Comparison of ENCODE assay signal across 16 cellular contexts in the genomic region with DNA sequence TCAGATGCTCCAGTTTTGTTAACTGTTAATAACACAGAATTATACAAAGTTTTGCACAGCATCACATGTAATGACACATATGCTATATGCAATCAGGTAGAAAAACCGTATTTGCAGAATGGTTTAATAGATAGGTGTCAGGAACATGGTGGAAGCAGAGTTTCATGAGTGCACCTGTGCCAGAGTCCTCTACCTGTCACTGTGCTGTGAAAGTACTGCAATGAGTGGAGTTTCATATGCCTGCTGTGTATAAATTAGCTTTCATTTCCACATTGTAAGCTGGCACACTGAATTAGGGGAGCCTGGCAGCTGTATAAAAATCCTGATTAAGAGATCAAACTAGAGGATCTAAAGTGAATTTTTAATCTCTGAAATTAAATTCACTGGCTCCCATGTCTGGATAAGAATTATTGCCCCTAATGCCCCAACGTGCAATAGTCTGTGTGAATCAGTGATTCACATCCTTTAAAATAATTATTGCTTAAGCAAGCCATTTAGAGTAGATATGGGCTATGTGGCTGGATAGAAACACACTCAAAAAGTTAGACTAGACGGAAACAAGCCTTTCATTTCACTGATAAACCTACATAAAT.
DNase-seq lines count a peak whose midpoint lies in the region; ATAC-seq and TF ChIP-seq lines count a peak whose summit lies in the region.
"Had no signal": no experiment of that assay in that cellular context is flagged by ENCODE, and none has a peak within 500 bp of the region (broad histone marks: within the 10 kb centered on the region; RNA-seq: fewer than 3 reads in every experiment).

No MANE protein-coding gene starts in this region.

- H3K4me3 Mint-ChIP-seq in T-helper 2 cell treated with Interferon-gamma antibody and Interleukin-4, amounts not matched to agents 5 μg/mL and 100 μg/mL, for 36 hours = no peak overlapping the region
- H3K4me3 Mint-ChIP-seq: CD8-positive, alpha-beta T cell; effector memory CD8-positive, alpha-beta T cell had no signal

- peak overlapping the region; percentile 35 for H3K4me2 ChIP-seq in OCI-LY3 (ENCODE audit: low read length)

- peaks cover 27% of the 10 kb centered on the region for H3K36me3 Mint-ChIP-seq in T-helper 2 cell treated with Interferon-gamma antibody and Interleukin-4, amounts not matched to agents 5 μg/mL and 100 μg/mL, for 36 hours (ENCODE audit: low read depth)

- peak overlapping the region; percentile 20 for H3K27ac ChIP-seq in OCI-LY3 (ENCODE audit: low read length)
- H3K27ac ChIP-seq: gastroesophageal sphincter, suprapubic skin, WERI-Rb-1 had no signal

- no peaks in the 10 kb centered on the region for H3K9me3 ChIP-seq in OCI-LY3 (ENCODE audit: insufficient read depth, low read length)
- H3K9me3 ChIP-seq: gastroesophageal sphincter, suprapubic skin had no signal

- peaks cover 28% of the 10 kb centered on the region for H3K4me1 ChIP-seq in OCI-LY3 (ENCODE audit: low read length)
- H3K4me1 ChIP-seq: gastroesophageal sphincter, suprapubic skin had no signal

- H3K27me3 Mint-ChIP-seq in T-helper 2 cell treated with Interferon-gamma antibody and Interleukin-4, amounts not matched to agents 5 μg/mL and 100 μg/mL, for 36 hours (ENCODE audit: low read depth) = no peaks in the 10 kb centered on the region
- H3K27me3 Mint-ChIP-seq: effector memory CD8-positive, alpha-beta T cell had no signal

- no peak overlapping the region for H2AFZ ChIP-seq in OCI-LY3 (ENCODE audit: low read depth, low read length)

- H3K9ac ChIP-seq in OCI-LY3 (ENCODE audit: low read length) = no peak overlapping the region

- no peaks in the 10 kb centered on the region for H3K27me3 ChIP-seq in OCI-LY3 (ENCODE audit: low read depth, low read length)
- H3K27me3 ChIP-seq: gastroesophageal sphincter, suprapubic skin had no signal

- in situ Hi-C loops in ACHN (cut with HindIII; ENCODE audit: low pct_ligation_motif_present, low pct_unique_long_range_greater_than_20kb, low sequenced_read_pairs) = no loop called here

- peaks cover 1% of the 10 kb centered on the region for H3K4me1 Mint-ChIP-seq in T-helper 2 cell treated with Interferon-gamma antibody and Interleukin-4, amounts not matched to agents 5 μg/mL and 100 μg/mL, for 36 hours (ENCODE audit: low read depth)

- H3K4me3 ChIP-seq in OCI-LY3 (ENCODE audit: low read length) = no peak overlapping the region
- H3K4me3 ChIP-seq: gastroesophageal sphincter, suprapubic skin had no signal

- no peaks in the 10 kb centered on the region for H3K79me2 ChIP-seq in OCI-LY3 (ENCODE audit: low read length)

- ATAC-seq in GM18517 (IDR thresholded peaks at IDR 0.05; ENCODE audit: unreplicated experiment) = peak; percentile 83
- ATAC-seq in GM19463 (IDR thresholded peaks at IDR 0.05; ENCODE audit: unreplicated experiment) = peak; percentile 73
- ATAC-seq in HG02884 (IDR thresholded peaks at IDR 0.05; ENCODE audit: unreplicated experiment) = peak; percentile 95
- ATAC-seq: CD8-positive, alpha-beta T cell; effector memory CD8-positive, alpha-beta T cell; gastroesophageal sphincter had no signal

- H3K9me3 Mint-ChIP-seq in T-helper 2 cell treated with Interferon-gamma antibody and Interleukin-4, amounts not matched to agents 5 μg/mL and 100 μg/mL, for 36 hours = no peaks in the 10 kb centered on the region
- H3K9me3 Mint-ChIP-seq: activated T-helper 2 cell treated with anti-CD3 and anti-CD28 coated beads, Interferon-gamma antibody, Interleukin-2, Interleukin-4, amounts not matched to agents 10 μg/mL and 5 μg/mL and 100 μg/mL, durations not matched to agents 14 hours and 24 hours and 36 hours; CD8-positive, alpha-beta T cell; effector memory CD8-positive, alpha-beta T cell had no signal

- H3K27ac Mint-ChIP-seq in T-helper 2 cell treated with Interferon-gamma antibody and Interleukin-4, amounts not matched to agents 5 μg/mL and 100 μg/mL, for 36 hours = no peak overlapping the region
- H3K27ac Mint-ChIP-seq: activated T-helper 2 cell treated with anti-CD3 and anti-CD28 coated beads, Interferon-gamma antibody, Interleukin-2, Interleukin-4, amounts not matched to agents 10 μg/mL and 5 μg/mL and 100 μg/mL, durations not matched to agents 14 hours and 24 hours and 36 hours; effector memory CD8-positive, alpha-beta T cell had no signal

- H3K36me3 ChIP-seq in OCI-LY3 (replicated peaks; ENCODE audit: low read depth, low read length) = peaks cover 38% of the 10 kb centered on the region

- peaks cover 9% of the 10 kb centered on the region; the same call in 1 of the 2 replicates for H4K20me1 ChIP-seq in OCI-LY3 (ENCODE audit: insufficient read depth, low read length)

- TF ChIP-seq CTCF in OCI-LY3 (IDR thresholded peaks at IDR 0.05; ENCODE audit: low read depth, low read length) = no peak

- DNase-seq in ACHN = no peak
- DNase-seq in stimulated activated naive CD4-positive, alpha-beta T cell treated with Interleukin-2 at 50 U/mL for 16 hours (lab: John Stamatoyannopoulos, UW) = no peak
- DNase-seq in T-helper 2 cell treated with Interferon-gamma antibody and Interleukin-4, amounts not matched to agents 5 μg/mL and 100 μg/mL, for 36 hours (ENCODE audit: low spot score) = no peak
- DNase-seq in glomerular visceral epithelial cell (ENCODE audit: extremely low spot score) = no peak
- DNase-seq: CD8-positive, alpha-beta T cell; effector memory CD8-positive, alpha-beta T cell; H7; NCI-H748 treated with DMSO at 0.1 percent for 48 hours; WERI-Rb-1 had no signal
